In genomic region chr17:27503636-27504035, GRCh38 we compare ENCODE assay signal across 19 cellular contexts. TPM values are rescaled to one million over a fixed set of nuclear protein-coding genes. Genes with fewer than 3 reads are reported as not detected.
A peak's percentile ranks its signal among the peaks of the same experiment; 100 is the strongest.
DNase-seq lines count a peak whose midpoint lies in the region; TF ChIP-seq lines count a peak whose summit lies in the region.
"Had no signal": no experiment of that assay in that cellular context is flagged by ENCODE, and none has a peak within 500 bp of the region (broad histone marks: within the 10 kb centered on the region; RNA-seq: fewer than 3 reads in every experiment).

No MANE protein-coding gene starts in this region.

- H3K27ac ChIP-seq in dorsolateral prefrontal cortex = peak overlapping the region in 46 of 59 donors; percentile 18 to 89 (median 74)
- peak overlapping the region; percentile 90 to 100 (median 98) for H3K27ac ChIP-seq in thyroid gland

- CTCF ChIA-PET in activated naive CD4-positive, alpha-beta T cell treated with anti-CD3 and anti-CD28 coated beads, Interleukin-2, amount 10 ng/mL, durations not matched to agents 7 days and 5 days (lab: Charles Lee) = no interaction called here

- peaks cover 9% of the 10 kb centered on the region for H3K36me3 Mint-ChIP-seq in activated naive CD4-positive, alpha-beta T cell treated with anti-CD3 and anti-CD28 coated beads, Interleukin-2, amount 50 U/mL, for 24 hours
- H3K36me3 Mint-ChIP-seq in activated naive CD4-positive, alpha-beta T cell treated with anti-CD3 and anti-CD28 coated beads, Interleukin-2, amount 10 ng/mL, durations not matched to agents 7 days and 5 days = peaks cover 35% of the 10 kb centered on the region
- peaks cover 17% of the 10 kb centered on the region for H3K36me3 Mint-ChIP-seq in nephron (ENCODE audit: low read depth)

- no peak overlapping the region for H3K4me3 Mint-ChIP-seq in activated naive CD4-positive, alpha-beta T cell treated with anti-CD3 and anti-CD28 coated beads, Interleukin-2, amount 50 U/mL, for 24 hours
- H3K4me3 Mint-ChIP-seq in activated naive CD4-positive, alpha-beta T cell treated with anti-CD3 and anti-CD28 coated beads, Interleukin-2, amount 10 ng/mL, durations not matched to agents 7 days and 5 days = no peak overlapping the region
- H3K4me3 Mint-ChIP-seq in nephron = no peak overlapping the region
- H3K4me3 Mint-ChIP-seq: CD4-positive, CD25-positive, alpha-beta regulatory T cell had no signal

- peak overlapping the region; percentile 25 for H3K27ac Mint-ChIP-seq in activated naive CD4-positive, alpha-beta T cell treated with anti-CD3 and anti-CD28 coated beads, Interleukin-2, amount 50 U/mL, for 24 hours
- no peak overlapping the region for H3K27ac Mint-ChIP-seq in activated naive CD4-positive, alpha-beta T cell treated with anti-CD3 and anti-CD28 coated beads, Interleukin-2, amount 10 ng/mL, durations not matched to agents 7 days and 5 days
- H3K27ac Mint-ChIP-seq in nephron = peak overlapping the region; percentile 57 to 95 (median 89)

- H3K4me1 ChIP-seq in thyroid gland = peaks cover 59 to 89% of the 10 kb centered on the region in 2 donors
- H3K4me1 ChIP-seq: BE2C had no signal

- H3K27me3 ChIP-seq in dorsolateral prefrontal cortex (no peaks in the 10 kb centered on the region), thyroid gland (no peaks in the 10 kb centered on the region)
- H3K27me3 ChIP-seq: BE2C had no signal

- TF ChIP-seq CTCF in dorsolateral prefrontal cortex (IDR thresholded peaks at IDR 0.05 in 54 of 56, conservative IDR thresholded peaks at IDR 0.05 in 2 of 56; ENCODE audit: low read depth in 1 of 56, partially characterized antibody in 56 of 56) (no peak), nephron (IDR thresholded peaks at IDR 0.05; ENCODE audit: unreplicated experiment in 3 of 3) (no peak), thyroid gland (IDR thresholded peaks at IDR 0.05) (no peak)

- H3K9me3 ChIP-seq in thyroid gland = no peaks in the 10 kb centered on the region
- H3K9me3 ChIP-seq: BE2C had no signal

- intact Hi-C loops in dorsolateral prefrontal cortex (cut with DNase I) (no loop called here), thyroid gland (cut with DNase I) (no loop called here)

- H3K27me3 Mint-ChIP-seq in activated naive CD4-positive, alpha-beta T cell treated with anti-CD3 and anti-CD28 coated beads, Interleukin-2, amount 50 U/mL, for 24 hours = no peaks in the 10 kb centered on the region
- H3K27me3 Mint-ChIP-seq in activated naive CD4-positive, alpha-beta T cell treated with anti-CD3 and anti-CD28 coated beads, Interleukin-2, amount 10 ng/mL, durations not matched to agents 7 days and 5 days = no peaks in the 10 kb centered on the region
- H3K27me3 Mint-ChIP-seq in nephron (ENCODE audit: low read depth) = peaks cover 4% of the 10 kb centered on the region
- H3K27me3 Mint-ChIP-seq: CD4-positive, CD25-positive, alpha-beta regulatory T cell had no signal

- peaks cover 5% of the 10 kb centered on the region for H3K9me3 Mint-ChIP-seq in activated naive CD4-positive, alpha-beta T cell treated with anti-CD3 and anti-CD28 coated beads, Interleukin-2, amount 50 U/mL, for 24 hours
- H3K9me3 Mint-ChIP-seq in activated naive CD4-positive, alpha-beta T cell treated with anti-CD3 and anti-CD28 coated beads, Interleukin-2, amount 10 ng/mL, durations not matched to agents 7 days and 5 days = peaks cover 14% of the 10 kb centered on the region
- H3K9me3 Mint-ChIP-seq in nephron = peaks cover 11% of the 10 kb centered on the region

- WGBS in thyroid gland, 2 donors = 97% methylated on average over 7 of the region's 7 CpGs

- no peak for DNase-seq in activated naive CD4-positive, alpha-beta T cell treated with anti-CD3 and anti-CD28 coated beads, Interleukin-2, amount 10 ng/mL, durations not matched to agents 7 days and 5 days
- no peak for DNase-seq in dorsolateral prefrontal cortex
- DNase-seq in thyroid gland = no peak
- DNase-seq in effector CD8-positive, alpha-beta T cell (lab: John Stamatoyannopoulos, UW) = no peak
- DNase-seq in retina = no peak
- DNase-seq in NCI-H1694 treated with DMSO at 0.1 percent for 48 hours (lab: John Stamatoyannopoulos, UW) = no peak
- DNase-seq: 8988T; BE2C; CD4-positive, CD25-positive, alpha-beta regulatory T cell; GF-D8; GOT3; KBM-7; NCI-H1105; NCI-H1694; NCI-H2107; NCI-H2227 treated with DMSO at 0.1 percent for 48 hours; SHP77 treated with DMSO at 0.1 percent for 48 hours had no signal

- H3K36me3 ChIP-seq in thyroid gland = no peaks in the 10 kb centered on the region
- H3K36me3 ChIP-seq: BE2C had no signal

- H3K4me1 Mint-ChIP-seq in activated naive CD4-positive, alpha-beta T cell treated with anti-CD3 and anti-CD28 coated beads, Interleukin-2, amount 50 U/mL, for 24 hours = no peaks in the 10 kb centered on the region
- peaks cover 13% of the 10 kb centered on the region for H3K4me1 Mint-ChIP-seq in activated naive CD4-positive, alpha-beta T cell treated with anti-CD3 and anti-CD28 coated beads, Interleukin-2, amount 10 ng/mL, durations not matched to agents 7 days and 5 days
- peaks cover 50% of the 10 kb centered on the region for H3K4me1 Mint-ChIP-seq in nephron

- H3K4me3 ChIP-seq in dorsolateral prefrontal cortex = no peak overlapping the region
- no peak overlapping the region for H3K4me3 ChIP-seq in thyroid gland (replicated peaks in 1 of 3)

- TF ChIP-seq POLR2A in thyroid gland (IDR thresholded peaks at IDR 0.05) = no peak

RNA-seq across cellular contexts. Expression of gene KSR1, which starts 47.4 kb away (rescaled TPM):
- total RNA-seq in dorsolateral prefrontal cortex (100 to 1,000 TPM in 3 of 120 experiments, 10 to 100 TPM in 117; 44.7 to 102 (median 69.9) TPM), thyroid gland (10 to 100 TPM; 35.9 to 75.5 (median 67.7) TPM)
